Comparison of ENCODE assay signal across 8 cellular contexts in the genomic region with DNA sequence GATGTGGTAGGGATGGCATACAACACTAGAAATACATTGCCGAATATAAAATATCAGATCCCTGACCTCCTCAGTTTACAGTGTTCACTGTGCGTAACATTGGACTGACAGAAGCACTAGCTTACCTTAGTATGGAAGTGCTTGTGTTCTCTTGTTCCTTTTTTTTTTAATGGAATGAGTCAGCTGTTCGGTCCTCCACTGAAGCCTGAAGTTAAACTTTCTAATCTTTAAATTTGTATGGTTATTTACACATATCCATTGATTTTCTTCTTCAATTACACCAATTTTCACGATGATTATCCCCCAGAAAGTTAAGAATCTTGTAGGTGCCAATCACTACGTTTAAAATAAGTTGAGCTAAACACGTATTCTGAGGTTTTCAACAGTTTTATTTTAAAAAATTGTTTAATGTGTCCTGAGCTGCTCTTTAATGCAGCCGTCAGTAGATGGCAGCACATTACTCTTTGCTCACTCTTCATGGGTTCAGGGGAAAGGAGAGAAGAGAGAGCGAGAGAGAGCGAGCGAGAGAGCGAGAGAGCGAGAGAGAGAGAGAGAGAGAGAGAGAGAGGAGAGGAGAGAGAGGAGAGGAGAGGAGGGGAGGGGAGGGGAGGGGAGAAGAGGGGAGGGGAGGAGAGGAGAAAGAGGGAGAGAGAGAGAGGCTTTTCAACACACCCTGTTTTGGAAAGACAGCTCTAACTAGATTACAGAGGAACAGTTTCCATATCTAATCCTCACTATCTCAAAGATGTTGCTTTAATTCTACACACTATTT.
DNase-seq lines count a peak whose midpoint lies in the region; ATAC-seq, FAIRE-seq and TF ChIP-seq lines count a peak whose summit lies in the region.

No MANE protein-coding gene starts in this region.

- H3K36me3 ChIP-seq in endodermal cell (ENCODE audit: control insufficient read depth, insufficient read depth, low read length), result no peaks in the 10 kb centered on the region
- H3K36me3 ChIP-seq in mucosa of descending colon (ENCODE audit: low read depth), result no peaks in the 10 kb centered on the region

- no peak overlapping the region for H3K4me3 Mint-ChIP-seq in endodermal cell

- H3K9me3 ChIP-seq in A549 (no peaks in the 10 kb centered on the region), endodermal cell (ENCODE audit: control insufficient read depth, low read length) (no peaks in the 10 kb centered on the region), mucosa of descending colon (no peaks in the 10 kb centered on the region)

- H3K4me3 ChIP-seq in A549 (peak overlapping the region; percentile 7; the same call in 1 of the 3 replicates), endodermal cell (ENCODE audit: low read length) (no peak overlapping the region), mucosa of descending colon (no peak overlapping the region)

- peak overlapping the region; percentile 67 for H3K4me2 ChIP-seq in A549

- no peaks in the 10 kb centered on the region for H3K9me3 Mint-ChIP-seq in endodermal cell

- intact Hi-C loops in mucosa of descending colon (cut with DNase I, micrococcal nuclease), result loop anchor here in 1 of 2 donors (10.0 kb wide), 1 partner anchor 180 kb away; no protein-coding TSS in a partner anchor

- ATAC-seq in A549 (peak; percentile 92 to 96), HG03103 (IDR thresholded peaks at IDR 0.05; ENCODE audit: low read depth, unreplicated experiment) (peak; percentile 68), mucosa of descending colon (peak; percentile 96)

- CTCF ChIA-PET in A549 (lab: Yijun Ruan, JAX), result interaction anchor here (0.6 to 4.0 kb wide), 74 partner anchors 9 to 1890 kb away, joined by 3 to 40 read pairs (median 4); no protein-coding TSS in a partner anchor

- FAIRE-seq in A549 (lab: Jason Lieb, UNC), result peak; percentile 7
- FAIRE-seq in GM12892 (lab: Jason Lieb, UNC), result no peak

- H3K27ac ChIP-seq in A549 (peak overlapping the region in 1 of 2 experiments; percentile 17; a peak in 3 of 6 replicates), endodermal cell (ENCODE audit: low read depth, low read length) (no peak overlapping the region)

- H3K4me1 ChIP-seq in A549, result peaks cover 14% of the 10 kb centered on the region
- H3K4me1 ChIP-seq in endodermal cell (ENCODE audit: control insufficient read depth, insufficient read depth, low read length), result no peaks in the 10 kb centered on the region
- peaks cover 11% of the 10 kb centered on the region for H3K4me1 ChIP-seq in mucosa of descending colon (ENCODE audit: low read depth)

- H3K36me3 Mint-ChIP-seq in endodermal cell (ENCODE audit: low read depth), result no peaks in the 10 kb centered on the region

- H3K9ac ChIP-seq in endodermal cell (ENCODE audit: extremely low read depth, low read length, poor library complexity, severe bottlenecking), result no peak overlapping the region

- no peak for TF ChIP-seq EP300 in A549 (IDR thresholded peaks at IDR 0.05)

- POLR2A ChIA-PET in A549 (lab: Yijun Ruan, JAX), result interaction anchor here (0.7 kb wide), 1 partner anchor 247 kb away, joined by 3 read pairs; no protein-coding TSS in a partner anchor

- peak; percentile 61 for TF ChIP-seq CTCF in A549 (IDR thresholded peaks at IDR 0.05)
- peak; percentile 76 for TF ChIP-seq CTCF in endodermal cell (conservative IDR thresholded peaks at IDR 0.05)
- TF ChIP-seq CTCF in mucosa of descending colon (IDR thresholded peaks at IDR 0.05), result peak; percentile 24

- H3K27ac Mint-ChIP-seq in endodermal cell, result no peak overlapping the region

- peak; percentile 76 to 87 for TF ChIP-seq RAD21 in A549 (conservative IDR thresholded peaks at IDR 0.05 in 1 of 2, IDR thresholded peaks at IDR 0.05 in 1 of 2)

- peaks cover 5% of the 10 kb centered on the region for H3K4me1 Mint-ChIP-seq in endodermal cell

- DNase-seq in A549 (ENCODE audit: low read depth in 1 of 2, low spot score in 1 of 2) (peak; percentile 59 to 87), GM12892 (ENCODE audit: insufficient read length) (peak; percentile 14), NCI-H526 treated with DMSO at 0.1 percent for 48 hours (lab: John Stamatoyannopoulos, UW) (peak; percentile 36), endodermal cell (peak; percentile 85), mucosa of descending colon (peak in 1 of 3 donors; percentile 76)
- DNase-seq in activated CD4-positive, alpha-beta T cell treated with anti-CD3 and anti-CD28 coated beads, Interleukin-2, amount 50 U/mL, for 4 hours, result peak; percentile 25 to 32
- DNase-seq in stimulated activated CD8-positive, alpha-beta memory T cell treated with anti-CD3 and anti-CD28 coated beads, Interleukin-7, amount 100 ng/mL, for 24 hours (ENCODE audit: low read depth), result peak; percentile 6

- 16% methylated on average over 10 of the region's 12 CpGs for WGBS in A549 (ENCODE audit: missing lambda C conversion rate)
- 15 to 38% methylated on average over 4 to 10 of the region's 12 CpGs for WGBS in endodermal cell (ENCODE audit: insufficient coverage in 1 of 2, insufficient read length in 1 of 2), 2 experiments

- peaks cover 16% of the 10 kb centered on the region for H3K27me3 Mint-ChIP-seq in endodermal cell (ENCODE audit: insufficient read depth)

- TF ChIP-seq POLR2A in A549 (IDR thresholded peaks at IDR 0.05; ENCODE audit: low read length) (no peak), GM12892 (IDR thresholded peaks at IDR 0.05; ENCODE audit: low read depth, low read length) (no peak)

- peaks cover 18% of the 10 kb centered on the region for H3K27me3 ChIP-seq in endodermal cell (ENCODE audit: control insufficient read depth, insufficient read depth, low read length, poor library complexity, severe bottlenecking)

TF ChIP-seq in A549, 52 proteins besides CTCF, POLR2A, EP300 and RAD21:
- TF ChIP-seq NFE2L2 (conservative IDR thresholded peaks at IDR 0.05; ENCODE audit: low read length) (no peak), JUN (IDR thresholded peaks at IDR 0.05) (no peak), CEBPB (IDR thresholded peaks at IDR 0.05) (no peak), HOXB5 (CRISPR knock-in tag; IDR thresholded peaks at IDR 0.05) (no peak), MAX (IDR thresholded peaks at IDR 0.05) (no peak; the same call in 1 of the 2 replicates), TFCP2L1 (CRISPR knock-in tag; IDR thresholded peaks at IDR 0.05) (no peak), SMC3 (IDR thresholded peaks at IDR 0.05) (peak; percentile 79)
TF ChIP-seq in A549: peak in this region for 1.

Comparison
In these comparisons a context has a peak if more than half of its experiments do, and no peak if none do; other contexts are left out.
1. CTCF ChIP-seq: peak in every context shown above with its lines; median percentile 76 in endodermal cell; 61 in A549; 24 in mucosa of descending colon.